Comparison of ENCODE assay signal across 7 cellular contexts in the genomic region with DNA sequence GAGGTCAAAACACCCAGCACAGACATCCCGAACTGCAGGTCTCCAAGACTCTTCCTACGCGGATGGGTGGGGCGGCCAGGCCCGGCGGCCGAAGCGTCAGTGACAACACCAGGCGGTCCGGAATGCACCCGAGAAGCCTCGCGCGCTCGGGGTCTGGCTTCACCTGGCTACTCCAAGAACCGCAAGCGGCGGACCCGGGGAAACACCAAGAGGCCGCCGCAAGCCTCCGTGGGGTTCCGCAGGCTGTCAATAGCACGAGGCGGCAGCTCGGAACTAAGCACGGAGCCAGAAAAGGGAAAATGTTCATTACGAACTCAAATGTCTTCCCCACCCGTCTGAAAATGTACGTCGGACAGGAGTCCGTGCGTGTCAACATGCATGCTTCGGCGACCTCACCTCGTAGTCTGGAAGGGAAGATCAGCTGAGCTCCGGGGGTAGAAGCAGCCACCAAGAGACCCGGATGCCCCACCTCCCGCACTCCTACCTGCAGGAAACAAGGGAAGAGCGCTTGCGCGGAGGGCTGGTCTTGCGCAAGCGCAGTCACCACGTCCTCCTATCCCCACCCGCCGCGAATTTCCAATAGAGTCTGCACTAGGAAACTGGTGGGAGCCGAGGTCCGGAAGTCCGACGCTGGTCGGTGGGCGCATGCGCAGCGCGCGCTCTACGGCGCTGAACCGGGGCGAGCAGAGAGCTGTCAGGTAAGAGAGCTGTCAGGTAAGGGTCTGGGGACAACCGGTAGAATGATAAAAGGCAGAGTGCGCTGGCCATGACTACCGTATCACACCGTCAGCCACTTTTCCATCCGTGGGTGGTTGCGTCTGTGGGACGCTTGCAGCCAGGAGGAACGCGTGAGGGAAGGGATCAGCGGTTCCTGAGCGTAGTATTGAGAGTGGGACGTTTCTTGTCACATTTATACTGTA. TPM values are rescaled to one million over a fixed set of nuclear protein-coding genes. Genes with fewer than 3 reads are reported as not detected.
DNase-seq lines count a peak whose midpoint lies in the region; ATAC-seq and TF ChIP-seq lines count a peak whose summit lies in the region.

Gene GPATCH11 (plus strand): TSS at position 646 of the 920 bp plus-strand sequence. CDS start 3,864 bp downstream, outside the sequence.
Gene HEATR5B (minus strand): TSS at position 500 of the 920 bp plus-strand sequence. CDS start 958 bp downstream, outside the sequence.

- 2% methylated on average over 74 of the region's 74 CpGs for WGBS in hepatocyte (ENCODE audit: low lambda C conversion rate, missing lambda C conversion rate)

- H3K4me3 ChIP-seq in ascending aorta, result peak within 1 kb of the TSS; percentile 82 to 90
- peak within 1 kb of the TSS; percentile 76 for H3K4me3 ChIP-seq in hepatocyte

- peak within 1 kb of the TSS; percentile 61 to 66 for H3K27ac ChIP-seq in ascending aorta
- H3K27ac ChIP-seq in hepatocyte, result peak within 1 kb of the TSS; percentile 82

- peaks cover 3 to 14% of the 10 kb centered on the region in 2 donors for H3K4me1 ChIP-seq in ascending aorta
- H3K4me1 ChIP-seq in hepatocyte (ENCODE audit: insufficient read depth), result peaks cover 12% of the 10 kb centered on the region

- H4K20me1 ChIP-seq in hepatocyte (ENCODE audit: insufficient read depth, poor library complexity, severe bottlenecking), result no peaks in the 10 kb centered on the region

- intact Hi-C loops in ascending aorta (cut with DNase I), result no loop called here

- ATAC-seq in GM18499 (IDR thresholded peaks at IDR 0.05; ENCODE audit: insufficient read depth, unreplicated experiment), result peak; percentile 50
- peak; percentile 78 for ATAC-seq in HG02938 (IDR thresholded peaks at IDR 0.05; ENCODE audit: unreplicated experiment)

- peaks cover 20% of the 10 kb centered on the region for H3K79me2 ChIP-seq in hepatocyte

- H3K9me3 ChIP-seq in ascending aorta, result no peaks in the 10 kb centered on the region
- no peaks in the 10 kb centered on the region for H3K9me3 ChIP-seq in hepatocyte (ENCODE audit: low read depth)

- H3K27me3 ChIP-seq in ascending aorta (no peaks in the 10 kb centered on the region), hepatocyte (no peaks in the 10 kb centered on the region)

- H3K36me3 ChIP-seq in ascending aorta (peaks cover 0 to 12% of the 10 kb centered on the region in 2 donors), hepatocyte (replicated peaks; ENCODE audit: insufficient read depth, low read depth) (no peaks in the 10 kb centered on the region)

- no peaks in the 10 kb centered on the region for H3K9me2 ChIP-seq in hepatocyte (replicated peaks; ENCODE audit: insufficient read depth)

- TF ChIP-seq CTCF in ascending aorta (IDR thresholded peaks at IDR 0.05) (no peak), hepatocyte (IDR thresholded peaks at IDR 0.05; ENCODE audit: poor library complexity) (no peak)

- peak within 1 kb of the TSS; percentile 76 for H2AFZ ChIP-seq in hepatocyte

- DNase-seq in NCI-H1694 treated with DMSO at 0.1 percent for 48 hours (lab: John Stamatoyannopoulos, UW), result peak; percentile 98
- DNase-seq in T-helper 2 cell, result peak; percentile 80 to 96 (median 88)
- DNase-seq in ascending aorta (ENCODE audit: low spot score in 2 of 2), result peak; percentile 80 to 97
- peak; percentile 99 for DNase-seq in hepatocyte (ENCODE audit: low spot score)
- DNase-seq in renal cortical epithelial cell (ENCODE audit: low read depth), result peak; percentile 96

- peak within 1 kb of the TSS; percentile 86 for H3K4me2 ChIP-seq in hepatocyte

RNA-seq across cellular contexts. Expression of gene GPATCH11, which starts in this region (rescaled TPM):
- total RNA-seq in ascending aorta (0.21 TPM), hepatocyte (4.3 and 7.0 TPM in 2 replicates), renal cortical epithelial cell (5.6 and 6.1 TPM in 2 replicates)
- 2.8 and 3.1 TPM in 2 replicates for polyA plus RNA-seq in hepatocyte

RNA-seq across cellular contexts. Expression of gene HEATR5B, which starts in this region (rescaled TPM):
- 10.6 TPM for total RNA-seq in ascending aorta
- 24.1 and 25.1 TPM in 2 replicates for total RNA-seq in hepatocyte
- 5.1 and 8.7 TPM in 2 replicates for polyA plus RNA-seq in hepatocyte
- 23.6 and 31.6 TPM in 2 replicates for total RNA-seq in renal cortical epithelial cell

Comparison
In these comparisons a context has a peak if more than half of its experiments do, and no peak if none do; other contexts are left out.
1. Peak in every context shown above with its lines: DNase-seq, ATAC-seq, H3K4me3 ChIP-seq and H3K27ac ChIP-seq.